8 cellular contexts compared by ENCODE assay signal in genomic region chr2:53787911-53788289, GRCh38. TPM values are rescaled to one million over a fixed set of nuclear protein-coding genes. Genes with fewer than 3 reads are reported as not detected.
A peak's percentile ranks its signal among the peaks of the same experiment; 100 is the strongest.
DNase-seq lines count a peak whose midpoint lies in the region; ATAC-seq and TF ChIP-seq lines count a peak whose summit lies in the region.

No MANE protein-coding gene starts in this region.

- CTCF ChIA-PET in activated CD4-positive, alpha-beta T cell treated with anti-CD3 and anti-CD28 coated beads for 36 hours (lab: Charles Lee), result interaction anchor here (1.3 to 1.6 kb wide), 2 partner anchors 16 to 18 kb away, joined by 6 to 8 read pairs; no protein-coding TSS in a partner anchor

- 2 to 3% methylated on average over 7 of the region's 7 CpGs for WGBS in testis, 2 donors

- no peak for ATAC-seq in activated CD4-positive, alpha-beta T cell treated with anti-CD3 and anti-CD28 coated beads for 36 hours
- no peak for ATAC-seq in activated T-helper 17 cell treated with anti-CD3 and anti-CD28 coated beads, Interleukin-2, amount 50 U/mL, for 72 hours (replicated peaks)
- no peak for ATAC-seq in left lobe of liver

- H3K4me1 ChIP-seq in testis, result peaks cover 26% of the 10 kb centered on the region

- no peak for TF ChIP-seq POLR2A in testis (IDR thresholded peaks at IDR 0.05)

- intact Hi-C loops in activated CD4-positive, alpha-beta T cell treated with anti-CD3 and anti-CD28 coated beads for 36 hours (cut with DNase I, micrococcal nuclease), result loop anchor here (1.0 to 5.0 kb wide), 5 partner anchors 20 to 1829 kb away; partner anchors contain the start of genes CHAC2 (in 1 of the 2) and PPP4R3B (in 1 of the 2)
- intact Hi-C loops in testis (cut with DNase I; ENCODE audit: low total_unique reads), result no loop called here

- H3K36me3 ChIP-seq in testis (ENCODE audit: low read depth, missing control alignments), result no peaks in the 10 kb centered on the region

- no peak for DNase-seq in activated CD4-positive, alpha-beta T cell treated with anti-CD3 and anti-CD28 coated beads for 36 hours
- DNase-seq in activated CD4-positive, alpha-beta T cell treated with anti-CD3 and anti-CD28 coated beads, Interleukin-2, amount 50 U/mL, for 48 hours, result no peak
- peak; percentile 36 for DNase-seq in iris pigment epithelial cell (ENCODE audit: low read depth)
- DNase-seq in testis, result no peak
- no peak for DNase-seq in NK-92 (lab: John Stamatoyannopoulos, UW; ENCODE audit: unreplicated experiment)
- DNase-seq in left lobe of liver (ENCODE audit: low spot score), result no peak
- DNase-seq in NCI-H146 treated with DMSO at 0.1 percent for 48 hours (lab: John Stamatoyannopoulos, UW; ENCODE audit: unreplicated experiment), result no peak

- no peaks in the 10 kb centered on the region for H3K9me3 Mint-ChIP-seq in activated CD4-positive, alpha-beta T cell treated with anti-CD3 and anti-CD28 coated beads for 36 hours (ENCODE audit: low read depth)
- no peaks in the 10 kb centered on the region for H3K9me3 Mint-ChIP-seq in activated T-helper 17 cell treated with anti-CD3 and anti-CD28 coated beads, Interleukin-2, amount 50 U/mL, for 72 hours

- no peaks in the 10 kb centered on the region for H3K27me3 ChIP-seq in testis

- H3K4me3 ChIP-seq in testis, result peak overlapping the region; percentile 81 to 94

- peaks cover 43% of the 10 kb centered on the region for H3K4me1 Mint-ChIP-seq in activated CD4-positive, alpha-beta T cell treated with anti-CD3 and anti-CD28 coated beads for 36 hours
- peaks cover 14% of the 10 kb centered on the region for H3K4me1 Mint-ChIP-seq in activated T-helper 17 cell treated with anti-CD3 and anti-CD28 coated beads, Interleukin-2, amount 50 U/mL, for 72 hours

- no peaks in the 10 kb centered on the region for H3K27me3 Mint-ChIP-seq in activated CD4-positive, alpha-beta T cell treated with anti-CD3 and anti-CD28 coated beads for 36 hours
- H3K27me3 Mint-ChIP-seq in activated T-helper 17 cell treated with anti-CD3 and anti-CD28 coated beads, Interleukin-2, amount 50 U/mL, for 72 hours, result no peaks in the 10 kb centered on the region

- TF ChIP-seq CTCF in testis (IDR thresholded peaks at IDR 0.05), result no peak

- peaks cover 2% of the 10 kb centered on the region for H3K36me3 Mint-ChIP-seq in activated CD4-positive, alpha-beta T cell treated with anti-CD3 and anti-CD28 coated beads for 36 hours (ENCODE audit: low read depth)
- H3K36me3 Mint-ChIP-seq in activated T-helper 17 cell treated with anti-CD3 and anti-CD28 coated beads, Interleukin-2, amount 50 U/mL, for 72 hours (ENCODE audit: low read depth), result peaks cover 22% of the 10 kb centered on the region

- H3K4me3 Mint-ChIP-seq in activated CD4-positive, alpha-beta T cell treated with anti-CD3 and anti-CD28 coated beads for 36 hours, result peak overlapping the region; percentile 100
- peak overlapping the region; percentile 93 for H3K4me3 Mint-ChIP-seq in activated T-helper 17 cell treated with anti-CD3 and anti-CD28 coated beads, Interleukin-2, amount 50 U/mL, for 72 hours

- no peak overlapping the region for H3K27ac ChIP-seq in testis

- no peaks in the 10 kb centered on the region for H3K9me3 ChIP-seq in testis

- peak overlapping the region; percentile 95 for H3K27ac Mint-ChIP-seq in activated CD4-positive, alpha-beta T cell treated with anti-CD3 and anti-CD28 coated beads for 36 hours
- peak overlapping the region; percentile 92 for H3K27ac Mint-ChIP-seq in activated T-helper 17 cell treated with anti-CD3 and anti-CD28 coated beads, Interleukin-2, amount 50 U/mL, for 72 hours

- POLR2A ChIA-PET in activated CD4-positive, alpha-beta T cell treated with anti-CD3 and anti-CD28 coated beads for 36 hours (lab: Charles Lee), result interaction anchor here (0.5 to 2.9 kb wide), 3 partner anchors 11 to 259 kb away, joined by 3 to 24 read pairs (median 4); partner anchors contain the start of gene CHAC2

RNA-seq across cellular contexts. Expression of gene ERLEC1, which starts 1.1 kb away (rescaled TPM):
- total RNA-seq in activated CD4-positive, alpha-beta T cell treated with anti-CD3 and anti-CD28 coated beads for 36 hours, result 10 to 100 TPM; 18.3 to 20.5 TPM
- total RNA-seq in activated T-helper 17 cell treated with anti-CD3 and anti-CD28 coated beads, Interleukin-2, amount 50 U/mL, for 72 hours, result 10 to 100 TPM; 14.6 to 23.5 TPM
- total RNA-seq in testis (100 to 1,000 TPM in 1 of 2 donors, 10 to 100 TPM in 1; 91.5 to 123 TPM), left lobe of liver (19.0 TPM)
- polyA plus RNA-seq in testis (ENCODE audit: insufficient read depth, low read depth, low replicate concordance), result 86.3 TPM

RNA-seq across cellular contexts. Expression of gene ASB3, which starts 1.1 kb away (rescaled TPM):
- 10 to 100 TPM; 17.3 to 23.4 TPM for total RNA-seq in activated CD4-positive, alpha-beta T cell treated with anti-CD3 and anti-CD28 coated beads for 36 hours
- total RNA-seq in activated T-helper 17 cell treated with anti-CD3 and anti-CD28 coated beads, Interleukin-2, amount 50 U/mL, for 72 hours, result 10 to 100 TPM; 27.6 to 28.8 TPM
- 10 to 100 TPM; 29.0 to 31.8 TPM for total RNA-seq in testis
- 26.9 TPM for polyA plus RNA-seq in testis (ENCODE audit: insufficient read depth, low read depth, low replicate concordance)
- total RNA-seq in left lobe of liver, result 5.2 TPM

RNA-seq across cellular contexts. Expression of gene CHAC2, which starts 20.3 kb away (rescaled TPM):
- 10 to 100 TPM; 15.8 to 17.4 TPM for total RNA-seq in activated CD4-positive, alpha-beta T cell treated with anti-CD3 and anti-CD28 coated beads for 36 hours
- total RNA-seq in activated T-helper 17 cell treated with anti-CD3 and anti-CD28 coated beads, Interleukin-2, amount 50 U/mL, for 72 hours, result 10 to 100 TPM in 1 of 2 donors, 1 to 10 TPM in 1; 3.3 to 17.7 TPM
- 1 to 10 TPM; 3.4 to 3.6 TPM for total RNA-seq in testis
- polyA plus RNA-seq in testis (ENCODE audit: insufficient read depth, low read depth, low replicate concordance), result 9.1 TPM
- 1.8 TPM for total RNA-seq in left lobe of liver
